In the genomic region with DNA sequence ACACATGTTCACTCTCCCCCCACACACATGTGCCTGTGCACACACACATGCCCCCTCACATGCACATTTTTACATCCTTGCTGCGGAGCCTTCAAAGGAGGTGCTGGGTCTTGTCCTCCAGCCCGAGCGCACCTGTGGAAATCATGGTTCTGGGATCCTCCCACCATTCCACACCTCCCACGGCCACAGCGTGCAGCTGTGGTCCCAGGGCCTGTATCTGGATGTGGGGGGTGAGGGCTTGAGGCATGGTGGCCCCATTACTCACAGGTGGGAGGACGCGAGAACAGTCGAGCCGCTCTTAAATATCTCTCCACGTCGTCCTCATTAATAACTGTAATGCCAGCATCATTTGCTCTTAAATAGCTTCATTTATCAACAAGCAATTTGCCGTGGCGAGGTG, we compare ENCODE assay signal across 5 cellular contexts.
"Had no signal": no experiment of that assay in that cellular context is flagged by ENCODE, and none has a peak within 500 bp of the region (broad histone marks: within the 10 kb centered on the region; RNA-seq: fewer than 3 reads in every experiment).

No MANE protein-coding gene starts in this region.

- H3K9me3 ChIP-seq: HAP-1 had no signal

- H2AFZ ChIP-seq: GM23338 had no signal

- H3K36me3 ChIP-seq: HAP-1 had no signal

- ATAC-seq: HCT116 had no signal

- H3K4me1 ChIP-seq: HAP-1 had no signal

- H3K27ac ChIP-seq: KMS-11 had no signal

- H3K4me2 ChIP-seq: GM23338, KMS-11 had no signal

- H3K4me3 Mint-ChIP-seq: GM23338, IgD-negative memory B cell had no signal

- H3K4me3 ChIP-seq: GM23338, HAP-1 had no signal

- H3K27ac Mint-ChIP-seq: GM23338, IgD-negative memory B cell had no signal

- H3K9ac ChIP-seq: KMS-11 had no signal
